Comparison of ENCODE assay signal across 30 cellular contexts in the genomic region with DNA sequence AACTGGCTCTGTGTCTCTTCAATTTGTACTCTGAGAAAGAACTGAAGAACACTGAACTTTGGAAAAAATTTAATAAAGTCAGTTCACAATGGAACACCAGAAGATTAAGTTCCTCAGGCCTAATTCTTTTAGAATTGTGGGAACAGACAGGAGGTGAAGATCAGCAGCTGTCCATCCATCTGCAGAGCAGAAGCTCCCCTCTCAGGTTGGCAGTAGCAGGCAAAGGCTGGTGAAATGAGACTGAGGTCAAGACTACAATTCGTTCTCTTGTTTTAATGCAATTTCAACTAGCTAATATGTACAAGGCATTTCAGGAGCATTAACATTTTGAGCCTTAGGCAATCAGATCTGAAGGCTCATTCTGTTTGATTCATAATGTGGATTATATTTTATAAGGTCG. TPM values are rescaled to one million over a fixed set of nuclear protein-coding genes. Genes with fewer than 3 reads are reported as not detected.
"Had no signal": no experiment of that assay in that cellular context is flagged by ENCODE, and none has a peak within 500 bp of the region (broad histone marks: within the 10 kb centered on the region; RNA-seq: fewer than 3 reads in every experiment).

No MANE protein-coding gene starts in this region.

- H3K36me3 ChIP-seq: cardiac muscle cell, MG63 had no signal

- H3K27ac Mint-ChIP-seq: activated B cell treated with CpG ODN at 0.5 μM for 24 hours; activated CD4-positive, alpha-beta T cell treated with anti-CD3 and anti-CD28 coated beads, Interleukin-2, amount 10 ng/mL, durations not matched to agents 24 days and 14 days; activated naive CD4-positive, alpha-beta T cell treated with anti-CD3 and anti-CD28 coated beads for 36 hours; activated naive CD8-positive, alpha-beta T cell; activated T-helper 17 cell treated with anti-CD3 and anti-CD28 coated beads, Interleukin-2, amount 50 U/mL, for 72 hours; brain; T-helper 1 cell treated with Interleukin-12 subunit alpha and Interleukin-12 subunit beta and Interleukin-4 antibody, amounts not matched to agents 30 μg/mL and 1 μg/mL, for 36 hours had no signal

- H3K27ac ChIP-seq: cardiac muscle cell, coronary artery, SJSA1 had no signal

- H3K27me3 ChIP-seq: cardiac muscle cell, MG63, SJSA1 had no signal

- H3K4me3 Mint-ChIP-seq: activated B cell treated with CpG ODN at 0.5 μM for 24 hours; activated CD4-positive, alpha-beta T cell treated with anti-CD3 and anti-CD28 coated beads, Interleukin-2, amount 10 ng/mL, durations not matched to agents 24 days and 14 days; activated naive CD4-positive, alpha-beta T cell treated with anti-CD3 and anti-CD28 coated beads for 36 hours; activated naive CD8-positive, alpha-beta T cell; activated T-helper 17 cell treated with anti-CD3 and anti-CD28 coated beads, Interleukin-2, amount 50 U/mL, for 72 hours; brain; T-helper 1 cell treated with Interleukin-12 subunit alpha and Interleukin-12 subunit beta and Interleukin-4 antibody, amounts not matched to agents 30 μg/mL and 1 μg/mL, for 36 hours had no signal

- DNase-seq: activated B cell treated with CpG ODN at 0.5 μM for 24 hours; activated CD4-positive, alpha-beta T cell treated with anti-CD3 and anti-CD28 coated beads for 1 hour; activated CD4-positive, alpha-beta T cell treated with anti-CD3 and anti-CD28 coated beads, Interleukin-2, amount 10 ng/mL, durations not matched to agents 24 days and 14 days; activated CD4-positive, alpha-beta T cell treated with anti-CD3 and anti-CD28 coated beads, Interleukin-2, amount 50 U/mL, for 48 hours; activated CD8-positive, alpha-beta memory T cell treated with anti-CD3 and anti-CD28 coated beads for 24 hours; activated gamma-delta T cell; activated naive CD4-positive, alpha-beta T cell treated with anti-CD3 and anti-CD28 coated beads for 36 hours; activated T-cell treated with anti-CD3 and anti-CD28 coated beads for 4 hours; activated T-cell treated with anti-CD3 and anti-CD28 coated beads, Interleukin-2, amount 50 U/mL, for 48 hours; amygdala; MG63; MV-4-11; NCI-H1092 treated with DMSO at 0.1 percent for 48 hours; NCI-H1417 treated with DMSO at 0.1 percent for 48 hours; NCI-H1694 treated with DMSO at 0.1 percent for 48 hours; NCI-H2029 treated with DMSO at 0.1 percent for 48 hours; NCI-H446; NCI-H526; NCI-H774; PC-3; SHP77 had no signal

- H3K9me3 Mint-ChIP-seq: activated B cell treated with CpG ODN at 0.5 μM for 24 hours; activated CD4-positive, alpha-beta T cell treated with anti-CD3 and anti-CD28 coated beads, Interleukin-2, amount 10 ng/mL, durations not matched to agents 24 days and 14 days; activated naive CD4-positive, alpha-beta T cell treated with anti-CD3 and anti-CD28 coated beads for 36 hours; activated T-helper 17 cell treated with anti-CD3 and anti-CD28 coated beads, Interleukin-2, amount 50 U/mL, for 72 hours; brain; T-helper 1 cell treated with Interleukin-12 subunit alpha and Interleukin-12 subunit beta and Interleukin-4 antibody, amounts not matched to agents 30 μg/mL and 1 μg/mL, for 36 hours had no signal

- H3K9me3 ChIP-seq: MG63, SJSA1 had no signal

- FAIRE-seq: astrocyte, RCC 7860 had no signal

- H3K4me1 Mint-ChIP-seq: activated B cell treated with CpG ODN at 0.5 μM for 24 hours; activated CD4-positive, alpha-beta T cell treated with anti-CD3 and anti-CD28 coated beads, Interleukin-2, amount 10 ng/mL, durations not matched to agents 24 days and 14 days; activated T-helper 17 cell treated with anti-CD3 and anti-CD28 coated beads, Interleukin-2, amount 50 U/mL, for 72 hours; brain had no signal

- H3K4me3 ChIP-seq: cardiac muscle cell, coronary artery, MG63, SJSA1 had no signal

- H3K36me3 Mint-ChIP-seq: activated naive CD8-positive, alpha-beta T cell; brain had no signal

- H3K27me3 Mint-ChIP-seq: activated B cell treated with CpG ODN at 0.5 μM for 24 hours; activated T-helper 17 cell treated with anti-CD3 and anti-CD28 coated beads, Interleukin-2, amount 50 U/mL, for 72 hours had no signal

- ATAC-seq: activated T-helper 17 cell treated with anti-CD3 and anti-CD28 coated beads, Interleukin-2, amount 50 U/mL, for 72 hours; PC-3 had no signal

RNA-seq across cellular contexts. Expression of gene TRHDE, which starts 10.3 kb away (rescaled TPM):
- total RNA-seq: activated B cell treated with CpG ODN at 0.5 μM for 24 hours; activated CD4-positive, alpha-beta T cell treated with anti-CD3 and anti-CD28 coated beads, Interleukin-2, amount 10 ng/mL, durations not matched to agents 24 days and 14 days; activated naive CD4-positive, alpha-beta T cell treated with anti-CD3 and anti-CD28 coated beads for 36 hours; activated T-helper 17 cell treated with anti-CD3 and anti-CD28 coated beads, Interleukin-2, amount 50 U/mL, for 72 hours; cardiac muscle cell had no signal
